1 cellular context compared by ENCODE assay signal in the genomic region with DNA sequence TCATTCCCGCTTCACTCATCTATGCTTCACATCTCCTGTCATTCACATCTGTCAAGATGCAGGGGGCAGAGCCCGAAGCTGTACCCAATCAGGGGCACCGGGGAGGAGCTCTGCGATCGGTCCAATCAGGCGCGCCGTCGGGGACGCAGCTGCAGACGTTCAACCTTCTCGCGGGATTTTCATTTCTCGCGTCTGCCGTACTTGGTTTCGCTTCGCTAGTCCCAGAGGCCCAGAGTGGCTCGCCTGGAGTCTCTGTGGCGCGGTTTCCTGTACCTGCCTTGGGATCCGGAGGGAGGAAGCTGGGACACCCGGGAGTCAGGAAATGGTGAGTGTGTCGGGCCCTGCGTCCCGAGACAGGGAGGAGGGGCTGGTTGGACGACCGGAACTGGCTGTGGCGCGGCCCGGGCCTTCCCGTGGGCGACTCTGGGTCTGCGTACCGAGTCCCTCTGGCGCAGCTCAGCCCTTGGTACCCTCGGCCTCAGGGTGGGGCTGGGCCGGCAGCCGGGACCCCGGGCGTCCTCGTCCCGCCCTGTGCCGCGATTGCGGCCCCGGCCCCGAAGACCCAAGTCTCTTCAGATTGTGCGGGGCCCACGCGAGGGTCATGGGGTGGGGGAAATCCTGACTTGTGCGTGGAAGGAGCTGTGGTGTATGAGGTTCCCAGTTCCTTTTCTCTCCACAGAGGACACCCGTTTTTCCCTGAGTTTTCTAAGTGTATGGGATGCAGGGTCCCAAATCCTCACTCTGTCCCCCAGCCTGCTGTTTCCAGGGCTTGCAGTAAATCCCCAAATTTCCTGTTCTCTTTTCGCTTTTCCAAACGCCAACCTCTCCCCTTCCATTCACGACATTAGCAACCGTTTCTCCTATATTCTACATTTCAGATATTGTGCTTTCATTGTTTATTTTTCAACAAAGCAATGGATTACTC.
A peak's percentile ranks its signal among the peaks of the same experiment; 100 is the strongest.
TF ChIP-seq lines count a peak whose summit lies in the region.

A gene (plus strand): TSS at position 215 of the 925 bp plus-strand sequence. CDS start 108 bp downstream, at position 323.

TF ChIP-seq in K562, 482 proteins besides CTCF, POLR2A, EP300 and RAD21 (continued from another document and continues in another):
- TF ChIP-seq, protein P1, sequence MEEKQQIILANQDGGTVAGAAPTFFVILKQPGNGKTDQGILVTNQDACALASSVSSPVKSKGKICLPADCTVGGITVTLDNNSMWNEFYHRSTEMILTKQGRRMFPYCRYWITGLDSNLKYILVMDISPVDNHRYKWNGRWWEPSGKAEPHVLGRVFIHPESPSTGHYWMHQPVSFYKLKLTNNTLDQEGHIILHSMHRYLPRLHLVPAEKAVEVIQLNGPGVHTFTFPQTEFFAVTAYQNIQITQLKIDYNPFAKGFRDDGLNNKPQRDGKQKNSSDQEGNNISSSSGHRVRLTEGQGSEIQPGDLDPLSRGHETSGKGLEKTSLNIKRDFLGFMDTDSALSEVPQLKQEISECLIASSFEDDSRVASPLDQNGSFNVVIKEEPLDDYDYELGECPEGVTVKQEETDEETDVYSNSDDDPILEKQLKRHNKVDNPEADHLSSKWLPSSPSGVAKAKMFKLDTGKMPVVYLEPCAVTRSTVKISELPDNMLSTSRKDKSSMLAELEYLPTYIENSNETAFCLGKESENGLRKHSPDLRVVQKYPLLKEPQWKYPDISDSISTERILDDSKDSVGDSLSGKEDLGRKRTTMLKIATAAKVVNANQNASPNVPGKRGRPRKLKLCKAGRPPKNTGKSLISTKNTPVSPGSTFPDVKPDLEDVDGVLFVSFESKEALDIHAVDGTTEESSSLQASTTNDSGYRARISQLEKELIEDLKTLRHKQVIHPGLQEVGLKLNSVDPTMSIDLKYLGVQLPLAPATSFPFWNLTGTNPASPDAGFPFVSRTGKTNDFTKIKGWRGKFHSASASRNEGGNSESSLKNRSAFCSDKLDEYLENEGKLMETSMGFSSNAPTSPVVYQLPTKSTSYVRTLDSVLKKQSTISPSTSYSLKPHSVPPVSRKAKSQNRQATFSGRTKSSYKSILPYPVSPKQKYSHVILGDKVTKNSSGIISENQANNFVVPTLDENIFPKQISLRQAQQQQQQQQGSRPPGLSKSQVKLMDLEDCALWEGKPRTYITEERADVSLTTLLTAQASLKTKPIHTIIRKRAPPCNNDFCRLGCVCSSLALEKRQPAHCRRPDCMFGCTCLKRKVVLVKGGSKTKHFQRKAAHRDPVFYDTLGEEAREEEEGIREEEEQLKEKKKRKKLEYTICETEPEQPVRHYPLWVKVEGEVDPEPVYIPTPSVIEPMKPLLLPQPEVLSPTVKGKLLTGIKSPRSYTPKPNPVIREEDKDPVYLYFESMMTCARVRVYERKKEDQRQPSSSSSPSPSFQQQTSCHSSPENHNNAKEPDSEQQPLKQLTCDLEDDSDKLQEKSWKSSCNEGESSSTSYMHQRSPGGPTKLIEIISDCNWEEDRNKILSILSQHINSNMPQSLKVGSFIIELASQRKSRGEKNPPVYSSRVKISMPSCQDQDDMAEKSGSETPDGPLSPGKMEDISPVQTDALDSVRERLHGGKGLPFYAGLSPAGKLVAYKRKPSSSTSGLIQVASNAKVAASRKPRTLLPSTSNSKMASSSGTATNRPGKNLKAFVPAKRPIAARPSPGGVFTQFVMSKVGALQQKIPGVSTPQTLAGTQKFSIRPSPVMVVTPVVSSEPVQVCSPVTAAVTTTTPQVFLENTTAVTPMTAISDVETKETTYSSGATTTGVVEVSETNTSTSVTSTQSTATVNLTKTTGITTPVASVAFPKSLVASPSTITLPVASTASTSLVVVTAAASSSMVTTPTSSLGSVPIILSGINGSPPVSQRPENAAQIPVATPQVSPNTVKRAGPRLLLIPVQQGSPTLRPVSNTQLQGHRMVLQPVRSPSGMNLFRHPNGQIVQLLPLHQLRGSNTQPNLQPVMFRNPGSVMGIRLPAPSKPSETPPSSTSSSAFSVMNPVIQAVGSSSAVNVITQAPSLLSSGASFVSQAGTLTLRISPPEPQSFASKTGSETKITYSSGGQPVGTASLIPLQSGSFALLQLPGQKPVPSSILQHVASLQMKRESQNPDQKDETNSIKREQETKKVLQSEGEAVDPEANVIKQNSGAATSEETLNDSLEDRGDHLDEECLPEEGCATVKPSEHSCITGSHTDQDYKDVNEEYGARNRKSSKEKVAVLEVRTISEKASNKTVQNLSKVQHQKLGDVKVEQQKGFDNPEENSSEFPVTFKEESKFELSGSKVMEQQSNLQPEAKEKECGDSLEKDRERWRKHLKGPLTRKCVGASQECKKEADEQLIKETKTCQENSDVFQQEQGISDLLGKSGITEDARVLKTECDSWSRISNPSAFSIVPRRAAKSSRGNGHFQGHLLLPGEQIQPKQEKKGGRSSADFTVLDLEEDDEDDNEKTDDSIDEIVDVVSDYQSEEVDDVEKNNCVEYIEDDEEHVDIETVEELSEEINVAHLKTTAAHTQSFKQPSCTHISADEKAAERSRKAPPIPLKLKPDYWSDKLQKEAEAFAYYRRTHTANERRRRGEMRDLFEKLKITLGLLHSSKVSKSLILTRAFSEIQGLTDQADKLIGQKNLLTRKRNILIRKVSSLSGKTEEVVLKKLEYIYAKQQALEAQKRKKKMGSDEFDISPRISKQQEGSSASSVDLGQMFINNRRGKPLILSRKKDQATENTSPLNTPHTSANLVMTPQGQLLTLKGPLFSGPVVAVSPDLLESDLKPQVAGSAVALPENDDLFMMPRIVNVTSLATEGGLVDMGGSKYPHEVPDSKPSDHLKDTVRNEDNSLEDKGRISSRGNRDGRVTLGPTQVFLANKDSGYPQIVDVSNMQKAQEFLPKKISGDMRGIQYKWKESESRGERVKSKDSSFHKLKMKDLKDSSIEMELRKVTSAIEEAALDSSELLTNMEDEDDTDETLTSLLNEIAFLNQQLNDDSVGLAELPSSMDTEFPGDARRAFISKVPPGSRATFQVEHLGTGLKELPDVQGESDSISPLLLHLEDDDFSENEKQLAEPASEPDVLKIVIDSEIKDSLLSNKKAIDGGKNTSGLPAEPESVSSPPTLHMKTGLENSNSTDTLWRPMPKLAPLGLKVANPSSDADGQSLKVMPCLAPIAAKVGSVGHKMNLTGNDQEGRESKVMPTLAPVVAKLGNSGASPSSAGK (IDR thresholded peaks at IDR 0.05), result no peak
- no peak for TF ChIP-seq THRAP3 (IDR thresholded peaks at IDR 0.05; ENCODE audit: borderline replicate concordance)
- TF ChIP-seq, protein P2, sequence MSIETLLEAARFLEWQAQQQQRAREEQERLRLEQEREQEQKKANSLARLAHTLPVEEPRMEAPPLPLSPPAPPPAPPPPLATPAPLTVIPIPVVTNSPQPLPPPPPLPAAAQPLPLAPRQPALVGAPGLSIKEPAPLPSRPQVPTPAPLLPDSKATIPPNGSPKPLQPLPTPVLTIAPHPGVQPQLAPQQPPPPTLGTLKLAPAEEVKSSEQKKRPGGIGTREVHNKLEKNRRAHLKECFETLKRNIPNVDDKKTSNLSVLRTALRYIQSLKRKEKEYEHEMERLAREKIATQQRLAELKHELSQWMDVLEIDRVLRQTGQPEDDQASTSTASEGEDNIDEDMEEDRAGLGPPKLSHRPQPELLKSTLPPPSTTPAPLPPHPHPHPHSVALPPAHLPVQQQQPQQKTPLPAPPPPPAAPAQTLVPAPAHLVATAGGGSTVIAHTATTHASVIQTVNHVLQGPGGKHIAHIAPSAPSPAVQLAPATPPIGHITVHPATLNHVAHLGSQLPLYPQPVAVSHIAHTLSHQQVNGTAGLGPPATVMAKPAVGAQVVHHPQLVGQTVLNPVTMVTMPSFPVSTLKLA (conservative IDR thresholded peaks at IDR 0.05), result peak in 1 of 2 experiments; percentile 58; a peak in 2 of 4 replicates
- TF ChIP-seq PHF20 (IDR thresholded peaks at IDR 0.05; ENCODE audit: partially characterized antibody), result peak; percentile 91
- TF ChIP-seq TAF7 (tag; IDR thresholded peaks at IDR 0.05), result peak; percentile 49; the same call in 1 of the 2 replicates
- no peak for TF ChIP-seq STAT5A (IDR thresholded peaks at IDR 0.05; ENCODE audit: borderline replicate concordance, low read length)
- TF ChIP-seq NCOR1 (IDR thresholded peaks at IDR 0.05), result no peak
- peak; percentile 67 for TF ChIP-seq SUPT5H (IDR thresholded peaks at IDR 0.05)
- TF ChIP-seq, protein P3, sequence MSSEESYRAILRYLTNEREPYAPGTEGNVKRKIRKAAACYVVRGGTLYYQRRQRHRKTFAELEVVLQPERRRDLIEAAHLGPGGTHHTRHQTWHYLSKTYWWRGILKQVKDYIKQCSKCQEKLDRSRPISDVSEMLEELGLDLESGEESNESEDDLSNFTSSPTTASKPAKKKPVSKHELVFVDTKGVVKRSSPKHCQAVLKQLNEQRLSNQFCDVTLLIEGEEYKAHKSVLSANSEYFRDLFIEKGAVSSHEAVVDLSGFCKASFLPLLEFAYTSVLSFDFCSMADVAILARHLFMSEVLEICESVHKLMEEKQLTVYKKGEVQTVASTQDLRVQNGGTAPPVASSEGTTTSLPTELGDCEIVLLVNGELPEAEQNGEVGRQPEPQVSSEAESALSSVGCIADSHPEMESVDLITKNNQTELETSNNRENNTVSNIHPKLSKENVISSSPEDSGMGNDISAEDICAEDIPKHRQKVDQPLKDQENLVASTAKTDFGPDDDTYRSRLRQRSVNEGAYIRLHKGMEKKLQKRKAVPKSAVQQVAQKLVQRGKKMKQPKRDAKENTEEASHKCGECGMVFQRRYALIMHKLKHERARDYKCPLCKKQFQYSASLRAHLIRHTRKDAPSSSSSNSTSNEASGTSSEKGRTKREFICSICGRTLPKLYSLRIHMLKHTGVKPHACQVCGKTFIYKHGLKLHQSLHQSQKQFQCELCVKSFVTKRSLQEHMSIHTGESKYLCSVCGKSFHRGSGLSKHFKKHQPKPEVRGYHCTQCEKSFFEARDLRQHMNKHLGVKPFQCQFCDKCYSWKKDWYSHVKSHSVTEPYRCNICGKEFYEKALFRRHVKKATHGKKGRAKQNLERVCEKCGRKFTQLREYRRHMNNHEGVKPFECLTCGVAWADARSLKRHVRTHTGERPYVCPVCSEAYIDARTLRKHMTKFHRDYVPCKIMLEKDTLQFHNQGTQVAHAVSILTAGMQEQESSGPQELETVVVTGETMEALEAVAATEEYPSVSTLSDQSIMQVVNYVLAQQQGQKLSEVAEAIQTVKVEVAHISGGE (CRISPR knock-in tag; IDR thresholded peaks at IDR 0.05), result peak in 2 of 3 experiments; percentile 71 to 88; a peak in 5 of 6 replicates
- no peak for TF ChIP-seq HNRNPL (IDR thresholded peaks at IDR 0.05; ENCODE audit: low read depth, low read length)
- TF ChIP-seq ZBTB1 (CRISPR knock-in tag; IDR thresholded peaks at IDR 0.05; ENCODE audit: borderline replicate concordance, low read depth), result no peak
- TF ChIP-seq GATA2 (CRISPR knock-in tag; IDR thresholded peaks at IDR 0.05), result no peak
- TF ChIP-seq, protein P4, sequence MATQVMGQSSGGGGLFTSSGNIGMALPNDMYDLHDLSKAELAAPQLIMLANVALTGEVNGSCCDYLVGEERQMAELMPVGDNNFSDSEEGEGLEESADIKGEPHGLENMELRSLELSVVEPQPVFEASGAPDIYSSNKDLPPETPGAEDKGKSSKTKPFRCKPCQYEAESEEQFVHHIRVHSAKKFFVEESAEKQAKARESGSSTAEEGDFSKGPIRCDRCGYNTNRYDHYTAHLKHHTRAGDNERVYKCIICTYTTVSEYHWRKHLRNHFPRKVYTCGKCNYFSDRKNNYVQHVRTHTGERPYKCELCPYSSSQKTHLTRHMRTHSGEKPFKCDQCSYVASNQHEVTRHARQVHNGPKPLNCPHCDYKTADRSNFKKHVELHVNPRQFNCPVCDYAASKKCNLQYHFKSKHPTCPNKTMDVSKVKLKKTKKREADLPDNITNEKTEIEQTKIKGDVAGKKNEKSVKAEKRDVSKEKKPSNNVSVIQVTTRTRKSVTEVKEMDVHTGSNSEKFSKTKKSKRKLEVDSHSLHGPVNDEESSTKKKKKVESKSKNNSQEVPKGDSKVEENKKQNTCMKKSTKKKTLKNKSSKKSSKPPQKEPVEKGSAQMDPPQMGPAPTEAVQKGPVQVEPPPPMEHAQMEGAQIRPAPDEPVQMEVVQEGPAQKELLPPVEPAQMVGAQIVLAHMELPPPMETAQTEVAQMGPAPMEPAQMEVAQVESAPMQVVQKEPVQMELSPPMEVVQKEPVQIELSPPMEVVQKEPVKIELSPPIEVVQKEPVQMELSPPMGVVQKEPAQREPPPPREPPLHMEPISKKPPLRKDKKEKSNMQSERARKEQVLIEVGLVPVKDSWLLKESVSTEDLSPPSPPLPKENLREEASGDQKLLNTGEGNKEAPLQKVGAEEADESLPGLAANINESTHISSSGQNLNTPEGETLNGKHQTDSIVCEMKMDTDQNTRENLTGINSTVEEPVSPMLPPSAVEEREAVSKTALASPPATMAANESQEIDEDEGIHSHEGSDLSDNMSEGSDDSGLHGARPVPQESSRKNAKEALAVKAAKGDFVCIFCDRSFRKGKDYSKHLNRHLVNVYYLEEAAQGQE (CRISPR knock-in tag; IDR thresholded peaks at IDR 0.05; ENCODE audit: low read depth), result no peak
- no peak for TF ChIP-seq MYNN (IDR thresholded peaks at IDR 0.05)
- no peak for TF ChIP-seq MYNN (CRISPR knock-in tag; IDR thresholded peaks at IDR 0.05)
- TF ChIP-seq, protein P5, sequence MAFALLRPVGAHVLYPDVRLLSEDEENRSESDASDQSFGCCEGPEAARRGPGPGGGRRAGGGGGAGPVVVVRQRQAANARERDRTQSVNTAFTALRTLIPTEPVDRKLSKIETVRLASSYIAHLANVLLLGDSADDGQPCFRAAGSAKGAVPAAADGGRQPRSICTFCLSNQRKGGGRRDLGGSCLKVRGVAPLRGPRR (CRISPR knock-in tag; IDR thresholded peaks at IDR 0.05), result no peak
- TF ChIP-seq, protein P6, sequence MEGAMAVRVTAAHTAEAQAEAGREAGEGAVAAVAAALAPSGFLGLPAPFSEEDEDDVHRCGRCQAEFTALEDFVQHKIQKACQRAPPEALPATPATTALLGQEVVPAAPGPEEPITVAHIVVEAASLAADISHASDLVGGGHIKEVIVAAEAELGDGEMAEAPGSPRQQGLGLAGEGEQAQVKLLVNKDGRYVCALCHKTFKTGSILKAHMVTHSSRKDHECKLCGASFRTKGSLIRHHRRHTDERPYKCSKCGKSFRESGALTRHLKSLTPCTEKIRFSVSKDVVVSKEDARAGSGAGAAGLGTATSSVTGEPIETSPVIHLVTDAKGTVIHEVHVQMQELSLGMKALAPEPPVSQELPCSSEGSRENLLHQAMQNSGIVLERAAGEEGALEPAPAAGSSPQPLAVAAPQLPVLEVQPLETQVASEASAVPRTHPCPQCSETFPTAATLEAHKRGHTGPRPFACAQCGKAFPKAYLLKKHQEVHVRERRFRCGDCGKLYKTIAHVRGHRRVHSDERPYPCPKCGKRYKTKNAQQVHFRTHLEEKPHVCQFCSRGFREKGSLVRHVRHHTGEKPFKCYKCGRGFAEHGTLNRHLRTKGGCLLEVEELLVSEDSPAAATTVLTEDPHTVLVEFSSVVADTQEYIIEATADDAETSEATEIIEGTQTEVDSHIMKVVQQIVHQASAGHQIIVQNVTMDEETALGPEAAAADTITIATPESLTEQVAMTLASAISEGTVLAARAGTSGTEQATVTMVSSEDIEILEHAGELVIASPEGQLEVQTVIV (CRISPR knock-in tag; IDR thresholded peaks at IDR 0.05; ENCODE audit: borderline replicate concordance), result no peak
- no peak for TF ChIP-seq ZNF165 (CRISPR knock-in tag; IDR thresholded peaks at IDR 0.05; ENCODE audit: borderline replicate concordance)
- no peak for TF ChIP-seq BCL6 (CRISPR knock-in tag; IDR thresholded peaks at IDR 0.05)
- TF ChIP-seq MEF2A (IDR thresholded peaks at IDR 0.05; ENCODE audit: control insufficient read depth, low read depth, low read length), result no peak
- TF ChIP-seq SP1 (CRISPR knock-in tag; IDR thresholded peaks at IDR 0.05), result no peak
- TF ChIP-seq EGR1 (conservative IDR thresholded peaks at IDR 0.05), result peak; percentile 37
- TF ChIP-seq TBL1XR1 (IDR thresholded peaks at IDR 0.05; ENCODE audit: low read length in 2 of 2), result peak in 1 of 2 experiments; percentile 62; a peak in 1 of 4 replicates
- TF ChIP-seq ATF7 (IDR thresholded peaks at IDR 0.05), result peak; percentile 58; the same call in 1 of the 2 replicates
- no peak for TF ChIP-seq FOXJ2 (tag; IDR thresholded peaks at IDR 0.05)
- TF ChIP-seq JUND (IDR thresholded peaks at IDR 0.05; ENCODE audit: borderline replicate concordance, low read depth, low read length), result 0 out of 2 replicates have a peak, but pooled peaks have one; percentile 10
- TF ChIP-seq JUND (tag; IDR thresholded peaks at IDR 0.05; ENCODE audit: borderline replicate concordance, low read depth, low read length), result no peak
- TF ChIP-seq TAF1 (IDR thresholded peaks at IDR 0.05; ENCODE audit: control insufficient read depth, extremely low read depth, insufficient read depth, low read length, severe bottlenecking), result peak; percentile 57
- no peak for TF ChIP-seq PURB (CRISPR knock-in tag; IDR thresholded peaks at IDR 0.05; ENCODE audit: low read depth)
